ENCODE assay signal across 13 cellular contexts in the genomic region with DNA sequence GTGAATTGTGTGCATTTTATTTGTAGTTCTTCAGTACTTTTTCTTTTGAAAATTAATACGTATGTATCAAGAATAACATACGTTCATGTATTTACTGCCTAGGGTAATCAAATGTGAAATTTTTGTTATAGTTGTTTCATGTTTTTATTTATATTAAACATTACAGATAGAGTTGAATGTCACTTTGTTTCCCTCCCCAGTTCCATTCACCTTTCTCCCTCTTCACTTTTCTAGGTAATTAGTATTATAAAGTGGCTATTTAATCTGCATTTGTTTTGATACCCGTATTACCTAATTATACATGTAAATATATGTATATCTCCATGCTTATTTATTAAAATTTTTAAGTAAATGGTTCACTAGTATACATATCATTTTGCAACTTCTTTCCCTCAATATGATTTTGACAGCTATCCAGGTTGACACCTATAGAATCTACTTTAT. TPM values are rescaled to one million over a fixed set of nuclear protein-coding genes. Genes with fewer than 3 reads are reported as not detected.
DNase-seq lines count a peak whose midpoint lies in the region; ATAC-seq, FAIRE-seq and TF ChIP-seq lines count a peak whose summit lies in the region.
"Had no signal": no experiment of that assay in that cellular context is flagged by ENCODE, and none has a peak within 500 bp of the region (broad histone marks: within the 10 kb centered on the region; RNA-seq: fewer than 3 reads in every experiment).

No MANE protein-coding gene starts in this region.

- TF ChIP-seq RAD21 in K562 (CRISPR knock-in tag; conservative IDR thresholded peaks at IDR 0.05 in 1 of 2, IDR thresholded peaks at IDR 0.05 in 1 of 2): no peak

- H2AFZ ChIP-seq in K562 (ENCODE audit: low read depth, low read length): no peak overlapping the region

- peaks cover 70% of the 10 kb centered on the region for H3K27me3 Mint-ChIP-seq in activated CD8-positive, alpha-beta memory T cell treated with anti-CD3 and anti-CD28 coated beads, Interleukin-2, amount 10 ng/mL, durations not matched to agents 7 days and 5 days

- H3K4me3 Mint-ChIP-seq in activated CD8-positive, alpha-beta memory T cell treated with anti-CD3 and anti-CD28 coated beads, Interleukin-2, amount 10 ng/mL, durations not matched to agents 7 days and 5 days: peak overlapping the region; percentile 78

- no peaks in the 10 kb centered on the region for H3K9me3 Mint-ChIP-seq in activated CD8-positive, alpha-beta memory T cell treated with anti-CD3 and anti-CD28 coated beads, Interleukin-2, amount 10 ng/mL, durations not matched to agents 7 days and 5 days (ENCODE audit: low read depth)

- DNase-seq in activated CD8-positive, alpha-beta memory T cell treated with anti-CD3 and anti-CD28 coated beads, Interleukin-2, amount 10 ng/mL, durations not matched to agents 7 days and 5 days: no peak
- no peak for DNase-seq in activated CD8-positive, alpha-beta memory T cell treated with anti-CD3 and anti-CD28 coated beads, Interleukin-2, amount 50 U/mL, for 4 hours
- no peak for DNase-seq in MG63
- no peak for DNase-seq in K562 (ENCODE audit: extremely low read depth in 1 of 4, low spot score in 3 of 4)
- no peak for DNase-seq in gastrocnemius medialis
- DNase-seq in GM03348 (ENCODE audit: low spot score): no peak
- DNase-seq: anterior cingulate cortex had no signal

- 9% methylated on average over 3 of the region's 3 CpGs for WGBS in K562 (ENCODE audit: insufficient coverage, low coverage, missing lambda C conversion rate)

- H3K27me3 ChIP-seq in MG63 (peaks cover 39% of the 10 kb centered on the region), K562 (ENCODE audit: control insufficient read depth in 2 of 2, insufficient read depth in 2 of 2, low read length in 2 of 2) (peaks cover 18 to 24% of the 10 kb centered on the region in 2 experiments), gastrocnemius medialis (peaks cover 31 to 68% (median 37%) of the 10 kb centered on the region in 3 donors)

- H3K4me1 ChIP-seq in K562 (replicated peaks in 1 of 2; ENCODE audit: control insufficient read depth in 2 of 2, insufficient read depth in 2 of 2, low read length in 2 of 2): peaks cover 0 to 17% of the 10 kb centered on the region in 2 experiments; a peak in 2 of 5 replicates
- H3K4me1 ChIP-seq in gastrocnemius medialis: no peaks in the 10 kb centered on the region

- no peaks in the 10 kb centered on the region for H4K20me1 ChIP-seq in K562 (replicated peaks; ENCODE audit: control insufficient read depth, insufficient read depth, low read length)

- H3K27ac ChIP-seq in K562 (ENCODE audit: extremely low read depth, low read depth, low read length) (no peak overlapping the region), gastrocnemius medialis (peak overlapping the region; percentile 65 to 75 (median 70))

- H3K36me3 ChIP-seq in MG63: no peaks in the 10 kb centered on the region
- H3K36me3 ChIP-seq in K562 (ENCODE audit: control insufficient read depth, insufficient read depth, low read length): no peaks in the 10 kb centered on the region
- no peaks in the 10 kb centered on the region for H3K36me3 ChIP-seq in gastrocnemius medialis

- H3K79me2 ChIP-seq in K562 (ENCODE audit: control insufficient read depth, insufficient read depth, low read length): no peaks in the 10 kb centered on the region

- H3K9me3 ChIP-seq in MG63 (no peaks in the 10 kb centered on the region), K562 (replicated peaks; ENCODE audit: control insufficient read depth, insufficient read depth, low read depth, low read length) (no peaks in the 10 kb centered on the region), gastrocnemius medialis (peaks cover 4 to 31% (median 16%) of the 10 kb centered on the region in 3 donors)

- H3K27ac Mint-ChIP-seq in activated CD8-positive, alpha-beta memory T cell treated with anti-CD3 and anti-CD28 coated beads, Interleukin-2, amount 10 ng/mL, durations not matched to agents 7 days and 5 days: no peak overlapping the region

- no peak for FAIRE-seq in K562 (lab: Jason Lieb, UNC)

- TF ChIP-seq CTCF in K562 (IDR thresholded peaks at IDR 0.05 in 2 of 3, conservative IDR thresholded peaks at IDR 0.05 in 1 of 3; ENCODE audit: insufficient read depth in 2 of 3, low read depth in 1 of 3, low read length in 3 of 3) (no peak), gastrocnemius medialis (IDR thresholded peaks at IDR 0.05 in 4 of 5, conservative IDR thresholded peaks at IDR 0.05 in 1 of 5) (no peak)

- H3K4me3 ChIP-seq in MG63 (peak overlapping the region; percentile 46; the same call in 1 of the 2 replicates), K562 (no peak overlapping the region), gastrocnemius medialis (peak overlapping the region; percentile 50 to 61 (median 52))

- no peak overlapping the region for H3K9ac ChIP-seq in K562 (ENCODE audit: insufficient read depth in 1 of 2, low read depth in 2 of 2, low read length in 2 of 2)

- peaks cover 8% of the 10 kb centered on the region for H3K4me1 Mint-ChIP-seq in activated CD8-positive, alpha-beta memory T cell treated with anti-CD3 and anti-CD28 coated beads, Interleukin-2, amount 10 ng/mL, durations not matched to agents 7 days and 5 days

- POLR2A ChIA-PET in K562 (lab: Yijun Ruan, JAX): no interaction called here

- TF ChIP-seq POLR2A in K562 (conservative IDR thresholded peaks at IDR 0.05) (no peak), gastrocnemius medialis (IDR thresholded peaks at IDR 0.05) (no peak)

- no TSS peak for BruUV-seq in K562 (replicated peaks; lab: Mats Ljungman, UMichigan)

- in situ Hi-C loops in K562 (cut with MboI) (no loop called here), gastrocnemius medialis (cut with MboI; ENCODE audit: low sequenced_read_pairs in 4 of 4) (no loop called here)

- peaks cover 6% of the 10 kb centered on the region for H3K36me3 Mint-ChIP-seq in activated CD8-positive, alpha-beta memory T cell treated with anti-CD3 and anti-CD28 coated beads, Interleukin-2, amount 10 ng/mL, durations not matched to agents 7 days and 5 days

- no peak for TF ChIP-seq EP300 in K562 (IDR thresholded peaks at IDR 0.05; ENCODE audit: low read length)

- no peaks in the 10 kb centered on the region for H3K9me1 ChIP-seq in K562 (ENCODE audit: control insufficient read depth, insufficient read depth, low read length)

- no peak for ATAC-seq in activated CD8-positive, alpha-beta memory T cell treated with anti-CD3 and anti-CD28 coated beads, Interleukin-2, amount 10 ng/mL, durations not matched to agents 7 days and 5 days
- ATAC-seq in K562: no peak
- ATAC-seq in gastrocnemius medialis: no peak
- no peak for ATAC-seq in HG02763 (IDR thresholded peaks at IDR 0.05; ENCODE audit: unreplicated experiment)
- no peak for ATAC-seq in HG02981 (IDR thresholded peaks at IDR 0.05; ENCODE audit: unreplicated experiment)

- H3K4me2 ChIP-seq in K562 (ENCODE audit: insufficient read depth, low read length): no peak overlapping the region

- CTCF ChIA-PET in activated CD8-positive, alpha-beta memory T cell treated with anti-CD3 and anti-CD28 coated beads, Interleukin-2, amount 10 ng/mL, durations not matched to agents 7 days and 5 days (lab: Charles Lee): no interaction called here
- CTCF ChIA-PET in K562 (lab: Yijun Ruan, JAX; ENCODE audit: low intra/inter-chr PET ratio): no interaction called here

- intact Hi-C loops in K562 (cut with micrococcal nuclease) (no loop called here), gastrocnemius medialis (cut with DNase I; ENCODE audit: low total_unique reads) (no loop called here)

RNA-seq across cellular contexts. Expression of gene KLF14, which starts 1.3 kb away (rescaled TPM):
- total RNA-seq in activated CD8-positive, alpha-beta memory T cell treated with anti-CD3 and anti-CD28 coated beads, Interleukin-2, amount 10 ng/mL, durations not matched to agents 7 days and 5 days: not detected
- not detected in 2 replicates for total RNA-seq in MG63 (2014; rRNA removed; shearing (Covaris generic); ENCODE audit: low replicate concordance)
- total RNA-seq in K562 (2011; cell fraction: chromatin; rRNA removed; ENCODE audit: low replicate concordance): 0.35 and 0.37 TPM in 2 replicates
- total RNA-seq in K562 (2011; cell fraction: nucleolus; rRNA removed): 0.26 and 0.50 TPM in 2 replicates
- 0.22 TPM in 1 of 2 replicates, not detected in the other for total RNA-seq in K562 (2011; cell fraction: nucleoplasm; rRNA removed)
- total RNA-seq in K562 (2014; rRNA removed) (not detected in 2 replicates), K562 (2014; rRNA removed; fragmentation: Illumina TruSeq; extraction: Trizol) (0.06 TPM in 1 of 2 replicates, not detected in the other), K562 (2015; rRNA removed; fragmentation: Illumina TruSeq; extraction: Trizol) (not detected in 2 replicates), K562 (2021) (not detected in 2 replicates), gastrocnemius medialis (under 1 TPM; 0.41 to 0.78 (median 0.46) TPM)
- polyA plus RNA-seq in K562 (2011; rRNA removed) (0.03 TPM in 1 of 2 replicates, not detected in the other), K562 (2014; fragmentation: Illumina TruSeq; extraction: Trizol) (not detected in 2 replicates), K562 (2014; fragmentation: Nextera tagmentation; extraction: Ambion mirVana) (not detected), K562 (2014; rRNA removed) (not detected in 2 replicates)
- polyA plus RNA-seq in K562 (2011; cell fraction: cytosol; rRNA removed): 0.01 TPM in 2 replicates
- 0.03 and 0.09 TPM in 2 replicates for polyA plus RNA-seq in K562 (2011; cell fraction: nucleus; rRNA removed)
- polyA plus RNA-seq in K562 (2012): 0.03 TPM in 1 of 2 replicates, not detected in the other
- 0.07 TPM in 1 of 2 replicates, not detected in the other for polyA minus RNA-seq in K562 (2011; rRNA and poly(A)+ RNA removed)
- polyA minus RNA-seq in K562 (2011; cell fraction: cytosol; rRNA and poly(A)+ RNA removed): not detected in 2 replicates
- 0.22 and 0.40 TPM in 2 replicates for polyA minus RNA-seq in K562 (2011; cell fraction: nucleus; rRNA and poly(A)+ RNA removed)

RNA-seq across cellular contexts. Expression of gene TSGA13, which starts 49.0 kb away (rescaled TPM):
- total RNA-seq in activated CD8-positive, alpha-beta memory T cell treated with anti-CD3 and anti-CD28 coated beads, Interleukin-2, amount 10 ng/mL, durations not matched to agents 7 days and 5 days: not detected
- not detected in 2 replicates for total RNA-seq in MG63 (2014; rRNA removed; shearing (Covaris generic); ENCODE audit: low replicate concordance)
- not detected in 2 replicates for total RNA-seq in K562 (2011; cell fraction: chromatin; rRNA removed; ENCODE audit: low replicate concordance)
- not detected in 2 replicates for total RNA-seq in K562 (2011; cell fraction: nucleolus; rRNA removed)
- total RNA-seq in K562 (2011; cell fraction: nucleoplasm; rRNA removed): not detected in 2 replicates
- total RNA-seq in K562 (2014; rRNA removed): 0.08 TPM in 1 of 2 replicates, not detected in the other
- total RNA-seq in K562 (2014; rRNA removed; fragmentation: Illumina TruSeq; extraction: Trizol): not detected in 2 replicates
- total RNA-seq in K562 (2015; rRNA removed; fragmentation: Illumina TruSeq; extraction: Trizol): not detected in 2 replicates
- total RNA-seq in K562 (2021): not detected in 2 replicates
- polyA plus RNA-seq in K562 (2011; rRNA removed): not detected in 2 replicates
- polyA plus RNA-seq in K562 (2011; cell fraction: cytosol; rRNA removed): not detected in 2 replicates
- not detected in 2 replicates for polyA plus RNA-seq in K562 (2011; cell fraction: nucleus; rRNA removed)
- not detected in 2 replicates for polyA plus RNA-seq in K562 (2012)
- not detected in 2 replicates for polyA plus RNA-seq in K562 (2014; fragmentation: Illumina TruSeq; extraction: Trizol)
- polyA plus RNA-seq in K562 (2014; fragmentation: Nextera tagmentation; extraction: Ambion mirVana): not detected
- polyA plus RNA-seq in K562 (2014; rRNA removed): not detected in 2 replicates
- polyA minus RNA-seq in K562 (2011; rRNA and poly(A)+ RNA removed): not detected in 2 replicates
- polyA minus RNA-seq in K562 (2011; cell fraction: cytosol; rRNA and poly(A)+ RNA removed): not detected in 2 replicates
- not detected in 2 replicates for polyA minus RNA-seq in K562 (2011; cell fraction: nucleus; rRNA and poly(A)+ RNA removed)
- total RNA-seq in gastrocnemius medialis: not detected
- total RNA-seq: dermis blood vessel endothelial cell, H4, mononuclear cell, SK-MEL-5 had no signal
